Comparison of ENCODE assay signal across 11 cellular contexts in genomic region chr2:200929334-200930249, GRCh38. TPM values are rescaled to one million over a fixed set of nuclear protein-coding genes. Genes with fewer than 3 reads are reported as not detected.
DNase-seq lines count a peak whose midpoint lies in the region; ATAC-seq and TF ChIP-seq lines count a peak whose summit lies in the region.
"Had no signal": no experiment of that assay in that cellular context is flagged by ENCODE, and none has a peak within 500 bp of the region (broad histone marks: within the 10 kb centered on the region; RNA-seq: fewer than 3 reads in every experiment).

No MANE protein-coding gene starts in this region.

- POLR2A ChIA-PET in CD8-positive, alpha-beta T cell (lab: Charles Lee): no interaction called here

- H3K27me3 Mint-ChIP-seq in CD8-positive, alpha-beta T cell (ENCODE audit: low read depth): no peaks in the 10 kb centered on the region
- H3K27me3 Mint-ChIP-seq in activated naive CD8-positive, alpha-beta T cell treated with anti-CD3 and anti-CD28 coated beads for 36 hours: no peaks in the 10 kb centered on the region

- no peak overlapping the region for H2BK15ac ChIP-seq in mesenchymal stem cell (ENCODE audit: low read depth, poor library complexity, severe bottlenecking)

- no peaks in the 10 kb centered on the region for H3K4me1 ChIP-seq in CD8-positive, alpha-beta T cell (ENCODE audit: insufficient read depth, low read length)
- H3K4me1 ChIP-seq in mesenchymal stem cell (ENCODE audit: control insufficient read depth, insufficient read depth, low read depth, low read length) (no peaks in the 10 kb centered on the region), left lung (peaks cover 0 to 5% of the 10 kb centered on the region in 2 donors)

- no peak overlapping the region for H4K8ac ChIP-seq in mesenchymal stem cell (ENCODE audit: low read length)

- H4K91ac ChIP-seq in mesenchymal stem cell (ENCODE audit: low read length): no peak overlapping the region

- H2AFZ ChIP-seq in mesenchymal stem cell (ENCODE audit: low read depth, low read length): no peak overlapping the region

- CTCF ChIA-PET in CD8-positive, alpha-beta T cell (lab: Charles Lee): interaction anchor here (1.1 kb wide), 1 partner anchor 111 kb away, joined by 4 read pairs; no protein-coding TSS in a partner anchor

- no peak overlapping the region for H3K4me3 Mint-ChIP-seq in CD8-positive, alpha-beta T cell
- no peak overlapping the region for H3K4me3 Mint-ChIP-seq in activated naive CD8-positive, alpha-beta T cell treated with anti-CD3 and anti-CD28 coated beads for 36 hours

- no peak overlapping the region for H2BK5ac ChIP-seq in mesenchymal stem cell (ENCODE audit: low read depth, low read length, poor library complexity, severe bottlenecking)

- no peaks in the 10 kb centered on the region for H3K4me1 Mint-ChIP-seq in CD8-positive, alpha-beta T cell (ENCODE audit: low read depth)
- peaks cover 10% of the 10 kb centered on the region for H3K4me1 Mint-ChIP-seq in activated naive CD8-positive, alpha-beta T cell treated with anti-CD3 and anti-CD28 coated beads for 36 hours

- no peak overlapping the region for H3K14ac ChIP-seq in mesenchymal stem cell (ENCODE audit: low read length in 2 of 2)

- TF ChIP-seq CTCF in CD8-positive, alpha-beta T cell (IDR thresholded peaks at IDR 0.05): no peak
- TF ChIP-seq CTCF in HL-60 (IDR thresholded peaks at IDR 0.05; ENCODE audit: insufficient read depth, low read length) (no peak), omental fat pad (IDR thresholded peaks at IDR 0.05) (no peak), left lung (IDR thresholded peaks at IDR 0.05) (no peak)

- H3K4ac ChIP-seq in mesenchymal stem cell (ENCODE audit: low read depth in 1 of 2, low read length in 2 of 2): no peak overlapping the region

- H3K23ac ChIP-seq in mesenchymal stem cell (ENCODE audit: low read length in 2 of 2): no peak overlapping the region

- H3K18ac ChIP-seq in mesenchymal stem cell (ENCODE audit: low read depth in 1 of 2, low read length in 2 of 2): no peak overlapping the region

- no peaks in the 10 kb centered on the region for H3K9me3 Mint-ChIP-seq in CD8-positive, alpha-beta T cell
- no peaks in the 10 kb centered on the region for H3K9me3 Mint-ChIP-seq in activated naive CD8-positive, alpha-beta T cell treated with anti-CD3 and anti-CD28 coated beads for 36 hours

- H3K4me3 ChIP-seq in CD8-positive, alpha-beta T cell (ENCODE audit: low read depth, low read length): no peak overlapping the region
- no peak overlapping the region for H3K4me3 ChIP-seq in HL-60 (replicated peaks; ENCODE audit: insufficient read depth, low read length)
- no peak overlapping the region for H3K4me3 ChIP-seq in mesenchymal stem cell (ENCODE audit: insufficient read depth in 1 of 2, low read depth in 1 of 2, low read length in 2 of 2)
- no peak overlapping the region for H3K4me3 ChIP-seq in left lung
- H3K4me3 ChIP-seq: stomach had no signal

- no peak overlapping the region for H3K9ac ChIP-seq in mesenchymal stem cell (ENCODE audit: low read length)

- peaks cover 10% of the 10 kb centered on the region for H3K36me3 ChIP-seq in CD8-positive, alpha-beta T cell (ENCODE audit: insufficient read depth, low read length)
- H3K36me3 ChIP-seq in mesenchymal stem cell (ENCODE audit: control insufficient read depth in 1 of 2, insufficient read depth in 2 of 2, low read depth in 1 of 2, low read length in 2 of 2) (peaks cover 11 to 62% of the 10 kb centered on the region in 2 experiments), left lung (peaks cover 0 to 69% of the 10 kb centered on the region in 2 donors)

- H3K4me2 ChIP-seq in mesenchymal stem cell (ENCODE audit: low read length, poor library complexity, severe bottlenecking): no peak overlapping the region

- 28% methylated on average over 1 of the region's 2 CpGs for WGBS in mesenchymal stem cell

- no peak overlapping the region for H2BK120ac ChIP-seq in mesenchymal stem cell (ENCODE audit: low read depth, low read length)

- peak overlapping the region; percentile 62 for H3K27ac Mint-ChIP-seq in CD8-positive, alpha-beta T cell
- peak overlapping the region; percentile 11 for H3K27ac Mint-ChIP-seq in activated naive CD8-positive, alpha-beta T cell treated with anti-CD3 and anti-CD28 coated beads for 36 hours

- ATAC-seq in CD8-positive, alpha-beta T cell: no peak
- ATAC-seq in omental fat pad (ENCODE audit: low FRiP score) (no peak), left lung (no peak)

- intact Hi-C loops in CD8-positive, alpha-beta T cell (cut with DNase I, micrococcal nuclease): loop anchor here in 1 of 2 experiments (10.0 kb wide), 1 partner anchor 445 kb away; no protein-coding TSS in a partner anchor
- intact Hi-C loops in left lung (cut with DNase I): no loop called here

- DNase-seq in CD8-positive, alpha-beta T cell: no peak
- DNase-seq in HL-60 (ENCODE audit: low read depth in 1 of 2, low spot score in 1 of 2) (no peak), mesenchymal stem cell (peak; percentile 8), NCI-H774 (lab: John Stamatoyannopoulos, UW) (no peak), omental fat pad (ENCODE audit: low spot score) (no peak), ureter (ENCODE audit: low spot score) (no peak), left lung (no peak)
- DNase-seq in activated naive CD8-positive, alpha-beta T cell treated with anti-CD3 and anti-CD28 coated beads for 36 hours: no peak
- DNase-seq: central memory CD4-positive, alpha-beta T cell; NCI-H1092; stomach had no signal

- peaks cover 58% of the 10 kb centered on the region for H3K36me3 Mint-ChIP-seq in CD8-positive, alpha-beta T cell
- H3K36me3 Mint-ChIP-seq in activated naive CD8-positive, alpha-beta T cell treated with anti-CD3 and anti-CD28 coated beads for 36 hours: peaks cover 13% of the 10 kb centered on the region

- no peaks in the 10 kb centered on the region for H3K9me3 ChIP-seq in CD8-positive, alpha-beta T cell (ENCODE audit: low read length)
- no peaks in the 10 kb centered on the region for H3K9me3 ChIP-seq in mesenchymal stem cell (ENCODE audit: control insufficient read depth, low read length)
- H3K9me3 ChIP-seq in left lung: no peaks in the 10 kb centered on the region
- H3K9me3 ChIP-seq: stomach had no signal

- no peaks in the 10 kb centered on the region for H3K27me3 ChIP-seq in CD8-positive, alpha-beta T cell (ENCODE audit: insufficient read depth, low read length)
- H3K27me3 ChIP-seq in HL-60 (ENCODE audit: insufficient read depth, poor library complexity, severe bottlenecking) (no peaks in the 10 kb centered on the region), mesenchymal stem cell (ENCODE audit: control insufficient read depth in 1 of 2, insufficient read depth in 1 of 2, low read length in 2 of 2) (no peaks in the 10 kb centered on the region), left lung (no peaks in the 10 kb centered on the region)
- H3K27me3 ChIP-seq: stomach had no signal

- no peak overlapping the region for H2BK12ac ChIP-seq in mesenchymal stem cell (ENCODE audit: low read length in 2 of 2)

- no peak overlapping the region for H3K27ac ChIP-seq in CD8-positive, alpha-beta T cell (ENCODE audit: low read depth, low read length)
- H3K27ac ChIP-seq in HL-60 (replicated peaks) (peak overlapping the region; percentile 18; the same call in 1 of the 2 replicates), mesenchymal stem cell (ENCODE audit: low read length, poor library complexity, severe bottlenecking) (no peak overlapping the region), left lung (no peak overlapping the region)
- H3K27ac ChIP-seq: stomach had no signal

- H3K79me1 ChIP-seq in mesenchymal stem cell (replicated peaks; ENCODE audit: low read length, poor library complexity, severe bottlenecking): peaks cover 2% of the 10 kb centered on the region

- no peak overlapping the region for H2AK5ac ChIP-seq in mesenchymal stem cell (ENCODE audit: low read length, severe bottlenecking)

RNA-seq across cellular contexts. Expression of gene ORC2, which starts 33.9 kb away (rescaled TPM):
- total RNA-seq in CD8-positive, alpha-beta T cell: 10 to 100 TPM; 17.7 to 21.3 TPM
- 10 to 100 TPM; 54.9 to 64.7 TPM for total RNA-seq in activated naive CD8-positive, alpha-beta T cell treated with anti-CD3 and anti-CD28 coated beads for 36 hours
- polyA plus RNA-seq in mesenchymal stem cell (2013, experiment 1 of 2): 6.7 TPM
- 6.4 TPM for polyA plus RNA-seq in mesenchymal stem cell (2013, experiment 2 of 2)
- total RNA-seq in omental fat pad: 10 to 100 TPM; 16.6 to 19.7 (median 18.7) TPM
- 44.9 TPM for total RNA-seq in ureter
- 10 to 100 TPM; 25.6 to 35.0 TPM for total RNA-seq in left lung

RNA-seq across cellular contexts. Expression of gene NIF3L1, which starts 40.4 kb away (rescaled TPM):
- total RNA-seq in CD8-positive, alpha-beta T cell: 1 to 10 TPM; 3.8 to 4.9 TPM
- 10 to 100 TPM; 30.2 to 33.9 TPM for total RNA-seq in activated naive CD8-positive, alpha-beta T cell treated with anti-CD3 and anti-CD28 coated beads for 36 hours
- polyA plus RNA-seq in mesenchymal stem cell (2013, experiment 1 of 2): 17.6 TPM
- 20.8 TPM for polyA plus RNA-seq in mesenchymal stem cell (2013, experiment 2 of 2)
- total RNA-seq in omental fat pad (10 to 100 TPM in 3 of 4 donors, 1 to 10 TPM in 1; 9.2 to 24.1 (median 15.6) TPM), ureter (30.8 TPM), left lung (10 to 100 TPM; 18.4 to 26.2 TPM)

RNA-seq across cellular contexts. Expression of gene PPIL3, which starts 40.7 kb away (rescaled TPM):
- total RNA-seq in CD8-positive, alpha-beta T cell: 10 to 100 TPM; 48.6 to 51.0 TPM
- total RNA-seq in activated naive CD8-positive, alpha-beta T cell treated with anti-CD3 and anti-CD28 coated beads for 36 hours: 10 to 100 TPM; 34.0 to 41.1 TPM
- 36.7 TPM for polyA plus RNA-seq in mesenchymal stem cell (2013, experiment 1 of 2)
- polyA plus RNA-seq in mesenchymal stem cell (2013, experiment 2 of 2): 31.4 TPM
- total RNA-seq in omental fat pad (10 to 100 TPM; 14.7 to 39.6 (median 27.1) TPM), ureter (30.8 TPM), left lung (10 to 100 TPM; 26.0 to 31.0 TPM)
